Comparison of ENCODE assay signal across 22 cellular contexts in genomic region chr19:6074709-6075403, GRCh38. TPM values are rescaled to one million over a fixed set of nuclear protein-coding genes. Genes with fewer than 3 reads are reported as not detected.
DNase-seq lines count a peak whose midpoint lies in the region; ATAC-seq and TF ChIP-seq lines count a peak whose summit lies in the region.
"Had no signal": no experiment of that assay in that cellular context is flagged by ENCODE, and none has a peak within 500 bp of the region (broad histone marks: within the 10 kb centered on the region; RNA-seq: fewer than 3 reads in every experiment).

No MANE protein-coding gene starts in this region.

- no peaks in the 10 kb centered on the region for H3K36me3 Mint-ChIP-seq in glutamatergic neuron (ENCODE audit: unreplicated experiment)
- H3K36me3 Mint-ChIP-seq: activated naive CD8-positive, alpha-beta T cell treated with anti-CD3 and anti-CD28 coated beads, Interleukin-2, amount 10 ng/mL, durations not matched to agents 7 days and 5 days had no signal

- ATAC-seq in upper lobe of right lung: peak; percentile 13
- no peak for ATAC-seq in HG02678 (IDR thresholded peaks at IDR 0.05; ENCODE audit: unreplicated experiment)

- peaks cover 14% of the 10 kb centered on the region for H3K4me1 Mint-ChIP-seq in glutamatergic neuron (ENCODE audit: low read depth, unreplicated experiment)

- peaks cover 5% of the 10 kb centered on the region for H3K27me3 Mint-ChIP-seq in glutamatergic neuron (ENCODE audit: unreplicated experiment)
- H3K27me3 Mint-ChIP-seq: activated naive CD8-positive, alpha-beta T cell treated with anti-CD3 and anti-CD28 coated beads, Interleukin-2, amount 10 ng/mL, durations not matched to agents 7 days and 5 days had no signal

- TF ChIP-seq CTCF in ascending aorta (IDR thresholded peaks at IDR 0.05) (no peak), glutamatergic neuron (IDR thresholded peaks at IDR 0.05; ENCODE audit: partially characterized antibody, unreplicated experiment) (no peak), upper lobe of right lung (IDR thresholded peaks at IDR 0.05) (no peak)

- H3K4me1 ChIP-seq in ascending aorta (peaks cover 12 to 37% of the 10 kb centered on the region in 2 donors), upper lobe of right lung (peaks cover 11% of the 10 kb centered on the region)

- intact Hi-C loops in ascending aorta (cut with DNase I): no loop called here
- intact Hi-C loops in posterior vena cava (cut with DNase I): no loop called here
- intact Hi-C loops in upper lobe of right lung (cut with DNase I): no loop called here

- H3K36me3 ChIP-seq in ascending aorta: no peaks in the 10 kb centered on the region
- H3K36me3 ChIP-seq in upper lobe of right lung: no peaks in the 10 kb centered on the region
- H3K36me3 ChIP-seq: brain microvascular endothelial cell, WERI-Rb-1 had no signal

- H3K9me3 ChIP-seq in ascending aorta (no peaks in the 10 kb centered on the region), upper lobe of right lung (no peaks in the 10 kb centered on the region)

- H3K4me3 ChIP-seq in ascending aorta (no peak overlapping the region), upper lobe of right lung (no peak overlapping the region)
- H3K4me3 ChIP-seq: lung had no signal

- no peak overlapping the region for H3K4me3 Mint-ChIP-seq in glutamatergic neuron (ENCODE audit: unreplicated experiment)
- H3K4me3 Mint-ChIP-seq: activated naive CD8-positive, alpha-beta T cell treated with anti-CD3 and anti-CD28 coated beads, Interleukin-2, amount 10 ng/mL, durations not matched to agents 7 days and 5 days; nephron had no signal

- H3K27me3 ChIP-seq in ascending aorta: no peaks in the 10 kb centered on the region
- H3K27me3 ChIP-seq in upper lobe of right lung: no peaks in the 10 kb centered on the region
- H3K27me3 ChIP-seq: brain microvascular endothelial cell had no signal

- H3K27ac ChIP-seq in ascending aorta (peak overlapping the region; percentile 78 to 89), upper lobe of right lung (no peak overlapping the region)
- H3K27ac ChIP-seq: brain microvascular endothelial cell, KMS-11, WERI-Rb-1 had no signal

- DNase-seq in ascending aorta (ENCODE audit: low spot score in 2 of 2): no peak
- DNase-seq in glutamatergic neuron: no peak
- peak; percentile 67 for DNase-seq in posterior vena cava (ENCODE audit: low spot score)
- DNase-seq in upper lobe of right lung: no peak
- DNase-seq in DMS 273 (lab: John Stamatoyannopoulos, UW; ENCODE audit: unreplicated experiment): no peak
- DNase-seq in activated CD4-positive, alpha-beta T cell treated with anti-CD3 and anti-CD28 coated beads for 1 hour: no peak
- DNase-seq: activated naive CD8-positive, alpha-beta T cell treated with anti-CD3 and anti-CD28 coated beads, Interleukin-2, amount 10 ng/mL, durations not matched to agents 7 days and 5 days; AML-193; brain microvascular endothelial cell; COR-L47; HCEC 1CT; NCI-H1048; NCI-H526 treated with DMSO at 0.1 percent for 48 hours; OCI-M1; retina; stimulated activated naive CD4-positive, alpha-beta T cell; T-helper 2 cell; WERI-Rb-1 had no signal

- H3K9me3 Mint-ChIP-seq in glutamatergic neuron (ENCODE audit: unreplicated experiment): peaks cover 11% of the 10 kb centered on the region
- H3K9me3 Mint-ChIP-seq: activated naive CD8-positive, alpha-beta T cell treated with anti-CD3 and anti-CD28 coated beads, Interleukin-2, amount 10 ng/mL, durations not matched to agents 7 days and 5 days; nephron had no signal

- peak overlapping the region; percentile 82 for H3K27ac Mint-ChIP-seq in glutamatergic neuron (ENCODE audit: unreplicated experiment)
- H3K27ac Mint-ChIP-seq: activated naive CD8-positive, alpha-beta T cell treated with anti-CD3 and anti-CD28 coated beads, Interleukin-2, amount 10 ng/mL, durations not matched to agents 7 days and 5 days; nephron had no signal

RNA-seq across cellular contexts. Expression of gene RFX2, which starts 35.4 kb away (rescaled TPM):
- 107 TPM for total RNA-seq in ascending aorta
- 4.3 TPM for total RNA-seq in glutamatergic neuron (ENCODE audit: unreplicated experiment)
- 10 to 100 TPM; 20.7 to 21.7 TPM for total RNA-seq in posterior vena cava
- total RNA-seq in upper lobe of right lung: 11.7 TPM
